Comparison of ENCODE assay signal across 17 cellular contexts in the genomic region with DNA sequence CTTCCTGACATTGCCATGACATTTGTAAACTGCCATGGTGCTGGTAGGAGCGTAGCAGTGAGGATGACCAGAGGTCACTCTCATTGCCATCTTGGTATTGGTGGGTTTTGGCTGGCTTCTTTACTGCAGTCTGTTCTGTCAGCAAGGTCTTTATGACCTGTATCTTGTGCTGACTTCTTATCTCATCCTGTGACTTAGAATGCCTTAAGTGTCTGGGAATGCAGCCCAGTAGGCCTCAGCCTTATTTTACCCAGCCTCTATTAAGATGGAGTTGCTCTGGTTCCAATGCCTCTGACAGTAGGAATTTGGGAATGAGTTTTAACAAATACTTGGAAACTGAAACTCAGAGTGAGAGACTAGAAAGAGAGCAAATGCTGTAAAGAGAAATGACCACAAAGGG. TPM values are rescaled to one million over a fixed set of nuclear protein-coding genes. Genes with fewer than 3 reads are reported as not detected.
DNase-seq lines count a peak whose midpoint lies in the region; ATAC-seq, FAIRE-seq and TF ChIP-seq lines count a peak whose summit lies in the region.
"Had no signal": no experiment of that assay in that cellular context is flagged by ENCODE, and none has a peak within 500 bp of the region (broad histone marks: within the 10 kb centered on the region; RNA-seq: fewer than 3 reads in every experiment).

No MANE protein-coding gene starts in this region.

- peak overlapping the region; percentile 57 for H3K27ac Mint-ChIP-seq in mesothelial cell of epicardium

- DNase-seq in cardiac muscle cell (ENCODE audit: low read depth in 1 of 2, low spot score in 1 of 2) = peak; percentile 4 to 37
- DNase-seq in cardiac septum (ENCODE audit: low spot score) = no peak
- no peak for DNase-seq in right atrium auricular region (ENCODE audit: low spot score)
- DNase-seq in mesothelial cell of epicardium (ENCODE audit: low spot score in 2 of 2, unreplicated experiment in 2 of 2) = no peak
- no peak for DNase-seq in aorta
- DNase-seq in kidney = no peak
- DNase-seq in NCI-H2107 treated with DMSO at 0.1 percent for 48 hours (lab: John Stamatoyannopoulos, UW; ENCODE audit: unreplicated experiment) = no peak
- DNase-seq: CD8-positive, alpha-beta memory T cell; DND-41; GF-D8; NCI-H187 treated with DMSO at 0.1 percent for 48 hours had no signal

- H3K4me3 ChIP-seq in cardiac muscle cell = no peak overlapping the region
- no peak overlapping the region for H3K4me3 ChIP-seq in right atrium auricular region
- H3K4me3 ChIP-seq in aorta (ENCODE audit: low read length in 2 of 2) = no peak overlapping the region
- no peak overlapping the region for H3K4me3 ChIP-seq in kidney (ENCODE audit: low read length in 2 of 2)
- H3K4me3 ChIP-seq: BLaER1 treated with 17β-estradiol and CSF1 and Interleukin-3, amounts not matched to agents 10 nM and 100 nM; HAP-1 had no signal

- H3K27me3 ChIP-seq in cardiac muscle cell = peaks cover 37% of the 10 kb centered on the region
- no peaks in the 10 kb centered on the region for H3K27me3 ChIP-seq in right atrium auricular region
- no peaks in the 10 kb centered on the region for H3K27me3 ChIP-seq in aorta (ENCODE audit: control insufficient read depth in 1 of 2, insufficient read depth in 2 of 2, low read length in 1 of 2)

- H3K4me1 ChIP-seq in cardiac muscle cell (ENCODE audit: low read depth) (no peaks in the 10 kb centered on the region), right atrium auricular region (peaks cover 0 to 10% of the 10 kb centered on the region in 2 donors), aorta (ENCODE audit: control insufficient read depth in 1 of 2, insufficient read depth in 2 of 2, low read length in 2 of 2) (no peaks in the 10 kb centered on the region), kidney (ENCODE audit: control insufficient read depth in 1 of 2, insufficient read depth in 1 of 2, low read depth in 1 of 2, low read length in 2 of 2) (no peaks in the 10 kb centered on the region)
- H3K4me1 ChIP-seq: HAP-1 had no signal

- H3K9me3 ChIP-seq in cardiac muscle cell (ENCODE audit: low read depth) (no peaks in the 10 kb centered on the region), right atrium auricular region (no peaks in the 10 kb centered on the region), aorta (ENCODE audit: control insufficient read depth, low read length) (no peaks in the 10 kb centered on the region), kidney (ENCODE audit: control insufficient read depth in 1 of 2, low read length in 2 of 2) (no peaks in the 10 kb centered on the region)
- H3K9me3 ChIP-seq: BLaER1 treated with 17β-estradiol and CSF1 and Interleukin-3, amounts not matched to agents 10 nM and 100 nM; HAP-1 had no signal

- H3K27me3 Mint-ChIP-seq in mesothelial cell of epicardium (ENCODE audit: low read depth) = peaks cover 4% of the 10 kb centered on the region

- WGBS in aorta, 2 donors = 24 to 41% methylated on average over 1 of the region's 1 CpG

- TF ChIP-seq CTCF in cardiac muscle cell (IDR thresholded peaks at IDR 0.05; ENCODE audit: low read depth, low read length) (no peak), right atrium auricular region (IDR thresholded peaks at IDR 0.05) (no peak), mesothelial cell of epicardium (IDR thresholded peaks at IDR 0.05; ENCODE audit: unreplicated experiment) (no peak), kidney (IDR thresholded peaks at IDR 0.05; ENCODE audit: borderline replicate concordance, extremely low read depth, insufficient read depth) (no peak)

- no peaks in the 10 kb centered on the region for H3K9me3 Mint-ChIP-seq in mesothelial cell of epicardium
- H3K9me3 Mint-ChIP-seq: CD8-positive, alpha-beta memory T cell had no signal

- peaks cover 16% of the 10 kb centered on the region for H3K4me1 Mint-ChIP-seq in mesothelial cell of epicardium
- H3K4me1 Mint-ChIP-seq: CD8-positive, alpha-beta memory T cell had no signal

- FAIRE-seq in kidney (lab: Jason Lieb, UNC) = no peak
- FAIRE-seq: A204.1, GM12892 had no signal

- H3K9ac ChIP-seq in kidney (ENCODE audit: low read length in 2 of 2) = no peak overlapping the region
- H3K9ac ChIP-seq: BLaER1 treated with 17β-estradiol and CSF1 and Interleukin-3, amounts not matched to agents 10 nM and 100 nM had no signal

- ATAC-seq in aorta (ENCODE audit: low FRiP score) = no peak
- no peak for ATAC-seq in HG02623 (IDR thresholded peaks at IDR 0.05; ENCODE audit: unreplicated experiment)

- H3K4me3 Mint-ChIP-seq in mesothelial cell of epicardium = no peak overlapping the region
- H3K4me3 Mint-ChIP-seq: CD8-positive, alpha-beta memory T cell had no signal

- H3K27ac ChIP-seq in cardiac muscle cell = no peak overlapping the region
- H3K27ac ChIP-seq in right atrium auricular region = peak overlapping the region; percentile 19
- H3K27ac ChIP-seq in aorta (ENCODE audit: low read depth in 1 of 2, low read length in 2 of 2) = peak overlapping the region; percentile 52 to 83
- H3K27ac ChIP-seq in kidney (ENCODE audit: low read depth in 2 of 2, low read length in 2 of 2) = no peak overlapping the region
- H3K27ac ChIP-seq: BLaER1 treated with 17β-estradiol and CSF1 and Interleukin-3, amounts not matched to agents 10 nM and 100 nM; RWPE1 had no signal

- no peaks in the 10 kb centered on the region for H3K36me3 Mint-ChIP-seq in mesothelial cell of epicardium

- no peaks in the 10 kb centered on the region for H3K36me3 ChIP-seq in cardiac muscle cell
- H3K36me3 ChIP-seq in right atrium auricular region = no peaks in the 10 kb centered on the region
- no peaks in the 10 kb centered on the region for H3K36me3 ChIP-seq in aorta (ENCODE audit: control insufficient read depth in 1 of 2, insufficient read depth in 2 of 2, low read length in 1 of 2)
- no peaks in the 10 kb centered on the region for H3K36me3 ChIP-seq in kidney (ENCODE audit: control insufficient read depth in 1 of 2, insufficient read depth in 2 of 2, low read length in 2 of 2)
- H3K36me3 ChIP-seq: BLaER1 treated with 17β-estradiol and CSF1 and Interleukin-3, amounts not matched to agents 10 nM and 100 nM; HAP-1 had no signal

- intact Hi-C loops in cardiac septum (cut with DNase I) = no loop called here
- intact Hi-C loops in aorta (cut with DNase I) = no loop called here
- intact Hi-C loops in kidney (cut with DNase I) = no loop called here

RNA-seq across cellular contexts. Expression of a gene that starts 50.2 kb away (rescaled TPM):
- 1.2 and 2.4 TPM in 2 replicates for total RNA-seq in cardiac muscle cell
- polyA plus RNA-seq in cardiac muscle cell = 0.79 and 2.3 TPM in 2 replicates
- total RNA-seq in cardiac septum = 3.8 TPM
- total RNA-seq in right atrium auricular region = 10 to 100 TPM in 1 of 2 donors, 1 to 10 TPM in 1; 6.0 to 12.2 TPM
- 39.8 to 40.6 TPM (median 40.6 TPM) in 3 replicates for total RNA-seq in mesothelial cell of epicardium
- 10 to 100 TPM; 30.3 to 32.5 TPM for total RNA-seq in aorta
- polyA plus RNA-seq in aorta = 10 to 100 TPM; 15.4 to 37.3 TPM
- 22.1 TPM for total RNA-seq in kidney
- polyA plus RNA-seq in kidney (ENCODE audit: insufficient read depth, low read depth, low replicate concordance) = 4.7 TPM

Comparison
In these comparisons a context has a peak if more than half of its experiments do, and no peak if none do; other contexts are left out.
1. DNase-seq: peak in cardiac muscle cell (2 of 2); none in cardiac septum (single experiment), right atrium auricular region (single experiment), mesothelial cell of epicardium (0 of 2), aorta (0 of 2), kidney (single experiment) and NCI-H2107 treated with DMSO at 0.1 percent for 48 hours (single experiment).
2. H3K27ac ChIP-seq: peak in right atrium auricular region (2 of 2) and aorta (2 of 2); none in cardiac muscle cell (single experiment) and kidney (0 of 2).